Comparison of ENCODE assay signal across 9 cellular contexts in the genomic region with DNA sequence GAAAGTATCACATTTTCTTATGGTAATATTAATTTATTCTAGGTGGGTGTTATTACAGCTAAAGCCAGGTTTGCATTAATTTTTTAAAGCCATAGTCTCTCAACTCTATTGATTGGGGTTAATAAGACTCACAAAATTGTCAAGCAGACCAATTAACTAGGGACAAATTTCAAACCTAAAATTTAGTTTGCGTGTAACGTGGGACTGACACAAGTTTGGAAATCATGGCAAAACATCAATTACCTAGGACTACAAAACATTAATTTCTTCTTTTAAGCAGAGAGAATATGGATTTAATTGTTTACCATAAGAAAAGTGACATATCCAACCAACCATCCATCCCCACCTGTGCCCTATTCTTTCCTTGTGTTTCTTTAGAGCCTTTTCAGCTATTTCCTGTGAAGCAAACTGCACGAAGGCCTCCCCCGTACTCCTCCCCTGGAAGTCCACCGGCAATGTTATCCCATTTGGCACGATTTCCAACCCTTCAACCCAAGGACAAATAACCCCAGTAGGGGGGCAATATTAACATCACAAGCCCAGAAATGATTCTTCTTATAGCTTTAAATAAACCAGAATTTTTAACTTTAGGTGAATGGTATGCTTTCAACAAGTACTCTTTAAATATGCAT. TPM values are rescaled to one million over a fixed set of nuclear protein-coding genes. Genes with fewer than 3 reads are reported as not detected.
A peak's percentile ranks its signal among the peaks of the same experiment; 100 is the strongest.
DNase-seq lines count a peak whose midpoint lies in the region; ATAC-seq lines count a peak whose summit lies in the region.
"Had no signal": no experiment of that assay in that cellular context is flagged by ENCODE, and none has a peak within 500 bp of the region (broad histone marks: within the 10 kb centered on the region; RNA-seq: fewer than 3 reads in every experiment).

No MANE protein-coding gene starts in this region.

- peaks cover 85% of the 10 kb centered on the region for H3K36me3 ChIP-seq in iPS-18a (ENCODE audit: control insufficient read depth, low read depth, low read length)

- peak overlapping the region; percentile 76 for H3K4me3 Mint-ChIP-seq in activated CD8-positive, alpha-beta memory T cell treated with anti-CD3 and anti-CD28 coated beads, Interleukin-2, amount 10 ng/mL, durations not matched to agents 7 days and 5 days
- peak overlapping the region; percentile 63 to 75 for H3K4me3 Mint-ChIP-seq in stimulated activated naive B cell treated with anti-CD40 and anti-IgM and Interleukin-4, amounts not matched to agents 10 μg/mL and 1 μg/mL and 100 μg/mL, for 72 hours

- H3K27ac Mint-ChIP-seq in activated CD8-positive, alpha-beta memory T cell treated with anti-CD3 and anti-CD28 coated beads, Interleukin-2, amount 10 ng/mL, durations not matched to agents 7 days and 5 days = peak overlapping the region; percentile 80
- peak overlapping the region; percentile 67 to 100 for H3K27ac Mint-ChIP-seq in activated naive CD4-positive, alpha-beta T cell treated with anti-CD3 and anti-CD28 coated beads, Interleukin-2, amount 50 U/mL, for 72 hours
- H3K27ac Mint-ChIP-seq in stimulated activated naive B cell treated with anti-CD40 and anti-IgM and Interleukin-4, amounts not matched to agents 10 μg/mL and 1 μg/mL and 100 μg/mL, for 72 hours = peak overlapping the region; percentile 89

- peak overlapping the region; percentile 73 for H3K4me3 ChIP-seq in iPS-18a (ENCODE audit: low read length)

- peaks cover 57% of the 10 kb centered on the region for H3K4me1 Mint-ChIP-seq in activated CD8-positive, alpha-beta memory T cell treated with anti-CD3 and anti-CD28 coated beads, Interleukin-2, amount 10 ng/mL, durations not matched to agents 7 days and 5 days
- peaks cover 29 to 68% of the 10 kb centered on the region in 2 donors for H3K4me1 Mint-ChIP-seq in stimulated activated naive B cell treated with anti-CD40 and anti-IgM and Interleukin-4, amounts not matched to agents 10 μg/mL and 1 μg/mL and 100 μg/mL, for 72 hours

- peaks cover 3% of the 10 kb centered on the region for H3K27me3 Mint-ChIP-seq in activated CD8-positive, alpha-beta memory T cell treated with anti-CD3 and anti-CD28 coated beads, Interleukin-2, amount 10 ng/mL, durations not matched to agents 7 days and 5 days
- H3K27me3 Mint-ChIP-seq in stimulated activated naive B cell treated with anti-CD40 and anti-IgM and Interleukin-4, amounts not matched to agents 10 μg/mL and 1 μg/mL and 100 μg/mL, for 72 hours = no peaks in the 10 kb centered on the region

- ATAC-seq in activated CD8-positive, alpha-beta memory T cell treated with anti-CD3 and anti-CD28 coated beads, Interleukin-2, amount 10 ng/mL, durations not matched to agents 7 days and 5 days = no peak
- no peak for ATAC-seq in activated naive CD4-positive, alpha-beta T cell treated with anti-CD3 and anti-CD28 coated beads, Interleukin-2, amount 50 U/mL, for 72 hours
- ATAC-seq in stimulated activated naive B cell treated with anti-CD40 and anti-IgM and Interleukin-4, amounts not matched to agents 10 μg/mL and 1 μg/mL and 100 μg/mL, for 72 hours (replicated peaks) = no peak
- no peak for ATAC-seq in GM18867 (IDR thresholded peaks at IDR 0.05; ENCODE audit: unreplicated experiment)

- no peak overlapping the region for H3K27ac ChIP-seq in iPS-18a (ENCODE audit: low read length)

- no peak overlapping the region for H3K9ac ChIP-seq in iPS-18a (ENCODE audit: low read length)

- CTCF ChIA-PET in activated CD8-positive, alpha-beta memory T cell treated with anti-CD3 and anti-CD28 coated beads, Interleukin-2, amount 10 ng/mL, durations not matched to agents 7 days and 5 days (lab: Charles Lee) = no interaction called here

- H3K4me1 ChIP-seq in iPS-18a (ENCODE audit: control insufficient read depth, low read depth, low read length) = peaks cover 24% of the 10 kb centered on the region

- no peaks in the 10 kb centered on the region for H3K9me3 Mint-ChIP-seq in activated CD8-positive, alpha-beta memory T cell treated with anti-CD3 and anti-CD28 coated beads, Interleukin-2, amount 10 ng/mL, durations not matched to agents 7 days and 5 days (ENCODE audit: low read depth)
- no peaks in the 10 kb centered on the region for H3K9me3 Mint-ChIP-seq in activated naive CD4-positive, alpha-beta T cell treated with anti-CD3 and anti-CD28 coated beads, Interleukin-2, amount 50 U/mL, for 72 hours
- no peaks in the 10 kb centered on the region for H3K9me3 Mint-ChIP-seq in stimulated activated naive B cell treated with anti-CD40 and anti-IgM and Interleukin-4, amounts not matched to agents 10 μg/mL and 1 μg/mL and 100 μg/mL, for 72 hours

- H3K9me3 ChIP-seq in iPS-18a (ENCODE audit: control insufficient read depth, low read depth, low read length) = no peaks in the 10 kb centered on the region

- H3K27me3 ChIP-seq in iPS-18a (ENCODE audit: control insufficient read depth, insufficient read depth, low read length) = no peaks in the 10 kb centered on the region

- H3K36me3 Mint-ChIP-seq in activated CD8-positive, alpha-beta memory T cell treated with anti-CD3 and anti-CD28 coated beads, Interleukin-2, amount 10 ng/mL, durations not matched to agents 7 days and 5 days = peaks cover 78% of the 10 kb centered on the region
- peaks cover 83 to 92% of the 10 kb centered on the region in 2 donors for H3K36me3 Mint-ChIP-seq in activated naive CD4-positive, alpha-beta T cell treated with anti-CD3 and anti-CD28 coated beads, Interleukin-2, amount 50 U/mL, for 72 hours
- peaks cover 69 to 78% of the 10 kb centered on the region in 2 donors for H3K36me3 Mint-ChIP-seq in stimulated activated naive B cell treated with anti-CD40 and anti-IgM and Interleukin-4, amounts not matched to agents 10 μg/mL and 1 μg/mL and 100 μg/mL, for 72 hours

- DNase-seq in activated CD8-positive, alpha-beta memory T cell treated with anti-CD3 and anti-CD28 coated beads, Interleukin-2, amount 10 ng/mL, durations not matched to agents 7 days and 5 days = no peak
- no peak for DNase-seq in activated CD8-positive, alpha-beta memory T cell treated with anti-CD3 and anti-CD28 coated beads, Interleukin-2, amount 50 U/mL, for 48 hours
- DNase-seq in activated naive CD4-positive, alpha-beta T cell treated with anti-CD3 and anti-CD28 coated beads, Interleukin-2, amount 50 U/mL, for 72 hours (ENCODE audit: low spot score in 2 of 2) = no peak
- no peak for DNase-seq in stimulated activated naive B cell treated with anti-CD40 and anti-IgM and Interleukin-4, amounts not matched to agents 10 μg/mL and 1 μg/mL and 100 μg/mL, for 72 hours
- DNase-seq in AG20443 (ENCODE audit: low spot score) (no peak), iPS-NIHi7 (ENCODE audit: extremely low spot score) (no peak)
- DNase-seq: NCI-H524 had no signal

RNA-seq across cellular contexts. Expression of gene HNRNPH1, which starts 4.4 kb away (rescaled TPM):
- total RNA-seq in activated CD8-positive, alpha-beta memory T cell treated with anti-CD3 and anti-CD28 coated beads, Interleukin-2, amount 10 ng/mL, durations not matched to agents 7 days and 5 days = 1,000 to 10,000 TPM in 1 of 2 experiments, 100 to 1,000 TPM in 1; 811 to 1,007 TPM
- 100 to 1,000 TPM; 925 to 947 TPM for total RNA-seq in activated naive CD4-positive, alpha-beta T cell treated with anti-CD3 and anti-CD28 coated beads, Interleukin-2, amount 50 U/mL, for 72 hours
